8 cellular contexts compared by ENCODE assay signal in the genomic region with DNA sequence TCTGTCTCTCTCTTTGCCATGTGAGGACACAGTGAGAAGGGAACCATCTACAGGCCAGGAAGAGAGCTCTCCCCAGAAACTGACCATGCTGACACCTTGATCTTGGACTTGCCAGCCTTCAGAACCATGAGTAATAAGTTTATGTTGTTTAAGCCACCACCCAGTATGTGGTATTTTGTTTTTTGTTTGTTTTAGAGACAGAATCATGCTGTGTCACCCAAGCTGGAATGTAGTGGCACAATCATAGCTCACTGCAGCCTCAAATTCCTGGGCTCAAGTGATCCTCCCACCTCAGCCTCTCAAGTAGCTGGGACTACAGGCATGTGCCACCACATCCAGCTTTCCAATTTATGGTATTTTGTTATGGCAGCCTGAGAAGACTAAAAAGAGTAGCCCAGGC. TPM values are rescaled to one million over a fixed set of nuclear protein-coding genes. Genes with fewer than 3 reads are reported as not detected.
"Had no signal": no experiment of that assay in that cellular context is flagged by ENCODE, and none has a peak within 500 bp of the region (broad histone marks: within the 10 kb centered on the region; RNA-seq: fewer than 3 reads in every experiment).

No MANE protein-coding gene starts in this region.

RNA-seq across cellular contexts. Expression of gene TMEM40, which starts 35.7 kb away (rescaled TPM):
- total RNA-seq: activated B cell treated with CpG ODN at 0.5 μM for 24 hours; activated CD4-positive, alpha-beta memory T cell treated with anti-CD3 and anti-CD28 coated beads for 36 hours; activated naive CD4-positive, alpha-beta T cell treated with anti-CD3 and anti-CD28 coated beads for 36 hours; activated naive CD4-positive, alpha-beta T cell treated with anti-CD3 and anti-CD28 coated beads, Interleukin-2, amount 50 U/mL, for 72 hours; activated T-cell treated with anti-CD3 and anti-CD28 coated beads, Interleukin-2, amount 50 U/mL, for 4 hours; activated T-helper 1 cell treated with anti-CD3 and anti-CD28 coated beads, Interleukin-12 subunit alpha, Interleukin-12 subunit beta, Interleukin-2, Interleukin-4 antibody, amounts not matched to agents 30 ng/mL and 10 ng/mL and 1 ng/mL, durations not matched to agents 14 hours and 24 hours and 36 hours; body of pancreas; RPMI7951 had no signal
